ENCODE assay signal across 1 cellular context in genomic region chr14:94738786-94739185, GRCh38.
TF ChIP-seq lines count a peak whose summit lies in the region.

No MANE protein-coding gene starts in this region.

TF ChIP-seq in GM23338, 12 proteins besides CTCF, POLR2A, EP300 and RAD21 (continued from another document):
- TF ChIP-seq ZNF462 (CRISPR knock-in tag; IDR thresholded peaks at IDR 0.05) (no peak), NANOG (IDR thresholded peaks at IDR 0.05; ENCODE audit: borderline replicate concordance) (no peak), ZNF331 (CRISPR knock-in tag; IDR thresholded peaks at IDR 0.05; ENCODE audit: low read depth) (no peak), CREB1 (CRISPR knock-in tag; IDR thresholded peaks at IDR 0.05; ENCODE audit: low read depth) (no peak), EZH2 (IDR thresholded peaks at IDR 0.05; ENCODE audit: low read depth, unreplicated experiment) (no peak)
TF ChIP-seq in GM23338: peak in this region for 0.
